23 cellular contexts compared by ENCODE assay signal in genomic region chr12:132215644-132215989, GRCh38.
DNase-seq lines count a peak whose midpoint lies in the region; ATAC-seq, FAIRE-seq and TF ChIP-seq lines count a peak whose summit lies in the region.
"Had no signal": no experiment of that assay in that cellular context is flagged by ENCODE, and none has a peak within 500 bp of the region (broad histone marks: within the 10 kb centered on the region; RNA-seq: fewer than 3 reads in every experiment).

No MANE protein-coding gene starts in this region.

- TF ChIP-seq CTCF in right atrium auricular region (IDR thresholded peaks at IDR 0.05) (no peak), kidney (IDR thresholded peaks at IDR 0.05; ENCODE audit: borderline replicate concordance, extremely low read depth, insufficient read depth) (no peak)

- H3K4me1 ChIP-seq in right atrium auricular region, result no peaks in the 10 kb centered on the region
- H3K4me1 ChIP-seq in kidney (ENCODE audit: control insufficient read depth in 1 of 2, insufficient read depth in 1 of 2, low read depth in 1 of 2, low read length in 2 of 2), result no peaks in the 10 kb centered on the region
- H3K4me1 ChIP-seq: A549, BE2C, HAP-1 had no signal

- peak overlapping the region; percentile 42 for H3K27ac Mint-ChIP-seq in central memory CD8-positive, alpha-beta T cell (ENCODE audit: low read depth)
- H3K27ac Mint-ChIP-seq: HFFc6 had no signal

- intact Hi-C loops in Right ventricle myocardium inferior (cut with DNase I) (no loop called here), kidney (cut with DNase I) (no loop called here)

- H3K4me3 Mint-ChIP-seq in central memory CD8-positive, alpha-beta T cell, result no peak overlapping the region
- H3K4me3 Mint-ChIP-seq: HFFc6 had no signal

- H3K27ac ChIP-seq in right atrium auricular region (no peak overlapping the region), kidney (ENCODE audit: low read depth in 2 of 2, low read length in 2 of 2) (no peak overlapping the region)
- H3K27ac ChIP-seq: A549, GM23248 had no signal

- H3K36me3 ChIP-seq in right atrium auricular region, result no peaks in the 10 kb centered on the region
- H3K36me3 ChIP-seq in kidney (ENCODE audit: control insufficient read depth in 1 of 2, insufficient read depth in 2 of 2, low read length in 2 of 2), result no peaks in the 10 kb centered on the region
- H3K36me3 ChIP-seq: BE2C, HAP-1 had no signal

- H3K4me3 ChIP-seq in right atrium auricular region, result no peak overlapping the region
- no peak overlapping the region for H3K4me3 ChIP-seq in kidney (ENCODE audit: low read length in 2 of 2)
- H3K4me3 ChIP-seq: A549, GM23248, HAP-1 had no signal

- DNase-seq in Right ventricle myocardium inferior (ENCODE audit: missing footprints) (peak; percentile 46), right atrium auricular region (ENCODE audit: low spot score) (no peak), kidney (peak; percentile 41), hypothalamus (lab: John Stamatoyannopoulos, UW) (no peak), GOT3 (lab: John Stamatoyannopoulos, UW) (no peak)
- DNase-seq in central memory CD8-positive, alpha-beta T cell (ENCODE audit: low spot score in 2 of 2), result no peak
- DNase-seq: 8988T; ACHN; AML-193; BE2C; Calu3; CD4-positive, alpha-beta memory T cell; COR-L47; DMS79 treated with DMSO at 0.1 percent for 48 hours; GF-D8; GM23248; HFFc6 had no signal

- H3K9me3 ChIP-seq in right atrium auricular region, result no peaks in the 10 kb centered on the region
- no peaks in the 10 kb centered on the region for H3K9me3 ChIP-seq in kidney (ENCODE audit: control insufficient read depth in 1 of 2, low read length in 2 of 2)
- H3K9me3 ChIP-seq: BE2C, HAP-1 had no signal

- H3K9me3 Mint-ChIP-seq in central memory CD8-positive, alpha-beta T cell, result no peaks in the 10 kb centered on the region

- peaks cover 8% of the 10 kb centered on the region for H3K27me3 Mint-ChIP-seq in central memory CD8-positive, alpha-beta T cell

- peaks cover 5% of the 10 kb centered on the region for H3K4me1 Mint-ChIP-seq in central memory CD8-positive, alpha-beta T cell

- H3K27me3 ChIP-seq in right atrium auricular region, result no peaks in the 10 kb centered on the region

- ATAC-seq in Right ventricle myocardium inferior, result no peak
- no peak for ATAC-seq in central memory CD8-positive, alpha-beta T cell (replicated peaks; ENCODE audit: extremely low read depth, poor library complexity, severe bottlenecking)
- no peak for ATAC-seq in GM18502 (IDR thresholded peaks at IDR 0.05; ENCODE audit: poor library complexity, unreplicated experiment)

- H3K9ac ChIP-seq in kidney (ENCODE audit: low read length in 2 of 2), result no peak overlapping the region
- H3K9ac ChIP-seq: GM23248 had no signal

- H3K36me3 Mint-ChIP-seq in central memory CD8-positive, alpha-beta T cell (ENCODE audit: insufficient read depth), result peaks cover 6% of the 10 kb centered on the region
- H3K36me3 Mint-ChIP-seq: CD4-positive, alpha-beta memory T cell had no signal

- FAIRE-seq in kidney (lab: Jason Lieb, UNC), result no peak
- FAIRE-seq: A549, GM12892, GM19239, H54 had no signal

Comparison
In these comparisons a context has a peak if more than half of its experiments do, and no peak if none do; other contexts are left out.
1. DNase-seq: peak in Right ventricle myocardium inferior (single experiment) and kidney (single experiment); none in right atrium auricular region (single experiment), central memory CD8-positive, alpha-beta T cell (0 of 2), hypothalamus (0 of 51) and GOT3 (single experiment).